ENCODE assay signal across 8 cellular contexts in the genomic region with DNA sequence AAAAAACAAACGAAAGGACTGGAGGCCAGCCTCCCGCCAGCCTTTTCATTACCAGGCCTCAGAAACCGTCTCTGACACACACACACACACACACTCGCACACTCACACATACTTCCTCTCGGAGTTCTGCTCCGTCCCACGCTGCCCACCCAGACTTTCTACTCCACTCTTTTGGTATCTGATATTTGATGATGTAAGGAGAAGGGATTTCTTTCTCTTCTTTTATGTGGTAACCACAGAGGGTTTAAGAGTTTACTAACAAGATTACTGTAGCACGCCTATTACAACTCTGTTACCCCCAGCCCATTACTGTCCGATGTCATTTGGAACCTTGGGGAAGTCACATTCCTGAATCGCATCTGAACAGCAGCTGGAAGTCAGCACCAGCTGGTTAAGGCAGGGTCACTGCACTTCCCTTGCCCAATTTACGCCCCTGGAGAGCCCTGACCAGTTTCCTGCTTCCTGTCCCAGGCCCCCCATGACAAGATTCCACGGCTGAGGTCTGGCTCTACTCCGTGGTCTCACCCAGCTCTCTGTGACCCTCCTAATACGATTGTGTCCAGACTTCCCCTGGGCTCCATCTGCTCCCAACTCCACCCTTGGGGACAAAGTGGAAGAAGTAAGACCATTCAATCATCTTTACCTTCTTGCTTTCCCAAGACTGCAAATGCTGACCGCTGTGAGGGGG. TPM values are rescaled to one million over a fixed set of nuclear protein-coding genes. Genes with fewer than 3 reads are reported as not detected.
DNase-seq lines count a peak whose midpoint lies in the region; ATAC-seq and TF ChIP-seq lines count a peak whose summit lies in the region.

No MANE protein-coding gene starts in this region.

- peak overlapping the region in 2 of 8 donors; percentile 11 to 70 for H3K27ac Mint-ChIP-seq in CD8-positive, alpha-beta memory T cell
- H3K27ac Mint-ChIP-seq in endothelial cell (ENCODE audit: unreplicated experiment) (peak overlapping the region; percentile 92), naive B cell (peak overlapping the region in 4 of 6 donors; percentile 0 to 88 (median 68))

- no peaks in the 10 kb centered on the region for H3K9me3 ChIP-seq in CD8-positive, alpha-beta memory T cell (ENCODE audit: low read length)
- no peaks in the 10 kb centered on the region for H3K9me3 ChIP-seq in SK-N-MC (ENCODE audit: low read depth, low read length)

- no peaks in the 10 kb centered on the region for H3K36me3 ChIP-seq in CD8-positive, alpha-beta memory T cell (ENCODE audit: insufficient read depth, low read length)
- H3K36me3 ChIP-seq in SK-N-MC (ENCODE audit: insufficient read depth, low read length) = no peaks in the 10 kb centered on the region

- CTCF ChIA-PET in CD8-positive, alpha-beta memory T cell (lab: Charles Lee) = interaction anchor here (1.9 kb wide), 1 partner anchor 10 kb away, joined by 4 read pairs; no protein-coding TSS in a partner anchor

- H3K4me3 ChIP-seq in CD8-positive, alpha-beta memory T cell (ENCODE audit: low read length) = no peak overlapping the region
- H3K4me3 ChIP-seq in SK-N-MC = peak overlapping the region; percentile 81

- H3K27ac ChIP-seq in CD8-positive, alpha-beta memory T cell (ENCODE audit: low read depth, low read length) = no peak overlapping the region
- H3K27ac ChIP-seq in SK-N-MC = no peak overlapping the region

- ATAC-seq in naive B cell (ENCODE audit: low read depth in 2 of 2) = peak in 1 of 2 donors; percentile 4
- no peak for ATAC-seq in HG02870 (IDR thresholded peaks at IDR 0.05; ENCODE audit: unreplicated experiment)
- ATAC-seq in GM18519 (IDR thresholded peaks at IDR 0.05; ENCODE audit: low FRiP score, unreplicated experiment) = no peak

- no peak overlapping the region for H3K9ac ChIP-seq in SK-N-MC (ENCODE audit: insufficient read length)

- peaks cover 8% of the 10 kb centered on the region for H3K4me1 ChIP-seq in CD8-positive, alpha-beta memory T cell (ENCODE audit: insufficient read depth, low read length)

- DNase-seq in CD8-positive, alpha-beta memory T cell = no peak
- DNase-seq in SK-N-MC (ENCODE audit: low read depth, low spot score) (no peak), endothelial cell (ENCODE audit: low spot score) (peak; percentile 32), naive B cell (no peak), middle frontal gyrus (ENCODE audit: extremely low spot score, low spot score) (no peak), NCI-H1048 (lab: John Stamatoyannopoulos, UW) (no peak)

- no peak for TF ChIP-seq CTCF in endothelial cell (IDR thresholded peaks at IDR 0.05; ENCODE audit: unreplicated experiment)

- H3K27me3 ChIP-seq in CD8-positive, alpha-beta memory T cell (ENCODE audit: insufficient read depth, low read length, poor library complexity, severe bottlenecking) = peaks cover 45% of the 10 kb centered on the region

- H3K4me1 Mint-ChIP-seq in CD8-positive, alpha-beta memory T cell = peaks cover 10 to 22% (median 15%) of the 10 kb centered on the region in 3 donors
- H3K4me1 Mint-ChIP-seq in endothelial cell (ENCODE audit: unreplicated experiment) = peaks cover 45% of the 10 kb centered on the region
- peaks cover 27 to 32% (median 29%) of the 10 kb centered on the region in 3 donors for H3K4me1 Mint-ChIP-seq in naive B cell

- peak overlapping the region; percentile 5 to 88 (median 84) for H3K4me3 Mint-ChIP-seq in CD8-positive, alpha-beta memory T cell
- H3K4me3 Mint-ChIP-seq in endothelial cell (ENCODE audit: unreplicated experiment) = peak overlapping the region; percentile 100
- peak overlapping the region; percentile 85 to 99 (median 94) for H3K4me3 Mint-ChIP-seq in naive B cell

- H3K36me3 Mint-ChIP-seq in CD8-positive, alpha-beta memory T cell = peaks cover 0 to 3% (median 0%) of the 10 kb centered on the region in 3 donors
- H3K36me3 Mint-ChIP-seq in endothelial cell (ENCODE audit: low read depth, unreplicated experiment) (peaks cover 9% of the 10 kb centered on the region), naive B cell (peaks cover 5 to 12% of the 10 kb centered on the region in 2 donors)

- peaks cover 56 to 68% of the 10 kb centered on the region in 2 donors for H3K27me3 Mint-ChIP-seq in CD8-positive, alpha-beta memory T cell
- peaks cover 22% of the 10 kb centered on the region for H3K27me3 Mint-ChIP-seq in endothelial cell (ENCODE audit: unreplicated experiment)
- peaks cover 53 to 67% (median 66%) of the 10 kb centered on the region in 3 donors for H3K27me3 Mint-ChIP-seq in naive B cell

- H3K9me3 Mint-ChIP-seq in CD8-positive, alpha-beta memory T cell = no peaks in the 10 kb centered on the region
- H3K9me3 Mint-ChIP-seq in endothelial cell (ENCODE audit: unreplicated experiment) (no peaks in the 10 kb centered on the region), naive B cell (peaks cover 0 to 8% (median 0%) of the 10 kb centered on the region in 7 donors)

- POLR2A ChIA-PET in CD8-positive, alpha-beta memory T cell (lab: Charles Lee) = no interaction called here

RNA-seq across cellular contexts. Expression of a gene that starts 1.1 kb away (rescaled TPM):
- not detected for total RNA-seq in CD8-positive, alpha-beta memory T cell
- not detected for polyA plus RNA-seq in CD8-positive, alpha-beta memory T cell
- total RNA-seq in endothelial cell (ENCODE audit: unreplicated experiment) = 41.0 TPM
- under 1 TPM in 2 of 6 donors, not detected in 4; 0.30 to 0.98 TPM for polyA plus RNA-seq in naive B cell (ENCODE audit: low read depth in 6 of 6)

RNA-seq across cellular contexts. Expression of a gene that starts 33.2 kb away (rescaled TPM):
- total RNA-seq in CD8-positive, alpha-beta memory T cell = 10 to 100 TPM; 34.2 to 34.5 TPM
- polyA plus RNA-seq in CD8-positive, alpha-beta memory T cell = 32.5 TPM
- 37.6 TPM for total RNA-seq in endothelial cell (ENCODE audit: unreplicated experiment)
- 10 to 100 TPM; 24.4 to 38.8 (median 33.7) TPM for polyA plus RNA-seq in naive B cell (ENCODE audit: low read depth in 6 of 6)

RNA-seq across cellular contexts. Expression of a gene that starts 57.0 kb away (rescaled TPM):
- 100 to 1,000 TPM; 209 to 231 TPM for total RNA-seq in CD8-positive, alpha-beta memory T cell
- 464 TPM for polyA plus RNA-seq in CD8-positive, alpha-beta memory T cell
- 326 TPM for total RNA-seq in endothelial cell (ENCODE audit: unreplicated experiment)
- polyA plus RNA-seq in naive B cell (ENCODE audit: low read depth in 6 of 6) = 100 to 1,000 TPM; 298 to 433 (median 362) TPM

Comparison
In these comparisons a context has a peak if more than half of its experiments do, and no peak if none do; other contexts are left out.
1. RNA of a gene that starts 1.1 kb away (total RNA-seq): 41.0 TPM in endothelial cell (single experiment); not detected in CD8-positive, alpha-beta memory T cell; every median in the first group is over 10 times any median in the second.
2. Peak in every context shown above with its lines, with median percentiles within 50 percentile points of each other: H3K4me3 Mint-ChIP-seq.